ENCODE assay signal across 1 cellular context in the genomic region with DNA sequence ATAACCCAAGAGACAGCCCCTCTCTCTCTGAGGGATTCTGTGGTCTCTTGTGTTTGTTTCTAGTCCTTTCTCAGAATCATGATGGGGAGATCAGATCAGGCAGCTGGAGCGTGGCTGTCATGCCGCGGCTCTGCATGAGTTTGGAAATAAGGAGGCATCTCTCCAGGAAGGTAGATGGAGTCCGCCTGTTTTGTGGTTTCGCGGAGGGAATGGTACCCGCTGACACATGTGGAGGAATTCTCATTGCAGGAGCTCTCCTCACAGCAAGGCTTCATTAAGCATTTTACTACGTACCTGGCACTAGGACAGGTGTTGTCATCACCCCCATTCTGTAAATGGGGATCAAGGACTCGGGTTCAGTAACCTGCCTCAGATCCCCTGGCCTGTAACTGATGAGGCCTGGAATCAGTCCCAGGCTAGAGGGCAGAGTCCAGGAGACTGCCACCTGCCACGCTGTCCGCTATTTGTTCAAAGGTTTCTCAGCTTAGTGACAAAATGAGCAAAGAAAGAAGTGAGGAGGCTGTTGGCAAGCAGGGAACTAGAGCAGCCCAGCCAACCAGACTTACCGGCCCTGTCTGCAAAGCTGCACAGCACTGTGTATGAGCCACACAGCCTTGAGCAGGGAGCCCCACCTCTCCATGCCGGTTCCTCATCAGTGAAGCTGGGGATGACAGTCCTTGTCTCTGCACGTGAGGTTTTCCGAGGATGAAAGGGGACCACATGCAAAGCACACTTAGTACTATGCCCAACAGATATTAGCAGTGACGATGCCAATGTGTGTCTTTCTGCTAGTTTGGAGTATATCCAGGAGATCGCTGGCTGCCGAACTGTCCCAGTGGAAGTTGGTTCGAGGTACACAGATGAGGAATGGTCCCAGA.
TF ChIP-seq lines count a peak whose summit lies in the region.

No MANE protein-coding gene starts in this region.

TF ChIP-seq in HepG2, 621 proteins besides CTCF, POLR2A, EP300 and RAD21 (continues in another document):
- peak; percentile 41; the same call in 1 of the 2 replicates for TF ChIP-seq KAT8 (CRISPR knock-in tag; IDR thresholded peaks at IDR 0.05)
- TF ChIP-seq ZSCAN25 (CRISPR knock-in tag; IDR thresholded peaks at IDR 0.05) = peak; percentile 14; the same call in 1 of the 2 replicates
- TF ChIP-seq, protein P1, sequence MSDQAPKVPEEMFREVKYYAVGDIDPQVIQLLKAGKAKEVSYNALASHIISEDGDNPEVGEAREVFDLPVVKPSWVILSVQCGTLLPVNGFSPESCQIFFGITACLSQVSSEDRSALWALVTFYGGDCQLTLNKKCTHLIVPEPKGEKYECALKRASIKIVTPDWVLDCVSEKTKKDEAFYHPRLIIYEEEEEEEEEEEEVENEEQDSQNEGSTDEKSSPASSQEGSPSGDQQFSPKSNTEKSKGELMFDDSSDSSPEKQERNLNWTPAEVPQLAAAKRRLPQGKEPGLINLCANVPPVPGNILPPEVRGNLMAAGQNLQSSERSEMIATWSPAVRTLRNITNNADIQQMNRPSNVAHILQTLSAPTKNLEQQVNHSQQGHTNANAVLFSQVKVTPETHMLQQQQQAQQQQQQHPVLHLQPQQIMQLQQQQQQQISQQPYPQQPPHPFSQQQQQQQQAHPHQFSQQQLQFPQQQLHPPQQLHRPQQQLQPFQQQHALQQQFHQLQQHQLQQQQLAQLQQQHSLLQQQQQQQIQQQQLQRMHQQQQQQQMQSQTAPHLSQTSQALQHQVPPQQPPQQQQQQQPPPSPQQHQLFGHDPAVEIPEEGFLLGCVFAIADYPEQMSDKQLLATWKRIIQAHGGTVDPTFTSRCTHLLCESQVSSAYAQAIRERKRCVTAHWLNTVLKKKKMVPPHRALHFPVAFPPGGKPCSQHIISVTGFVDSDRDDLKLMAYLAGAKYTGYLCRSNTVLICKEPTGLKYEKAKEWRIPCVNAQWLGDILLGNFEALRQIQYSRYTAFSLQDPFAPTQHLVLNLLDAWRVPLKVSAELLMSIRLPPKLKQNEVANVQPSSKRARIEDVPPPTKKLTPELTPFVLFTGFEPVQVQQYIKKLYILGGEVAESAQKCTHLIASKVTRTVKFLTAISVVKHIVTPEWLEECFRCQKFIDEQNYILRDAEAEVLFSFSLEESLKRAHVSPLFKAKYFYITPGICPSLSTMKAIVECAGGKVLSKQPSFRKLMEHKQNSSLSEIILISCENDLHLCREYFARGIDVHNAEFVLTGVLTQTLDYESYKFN (CRISPR knock-in tag; conservative IDR thresholded peaks at IDR 0.05) = peak; percentile 86
- TF ChIP-seq, protein P2, sequence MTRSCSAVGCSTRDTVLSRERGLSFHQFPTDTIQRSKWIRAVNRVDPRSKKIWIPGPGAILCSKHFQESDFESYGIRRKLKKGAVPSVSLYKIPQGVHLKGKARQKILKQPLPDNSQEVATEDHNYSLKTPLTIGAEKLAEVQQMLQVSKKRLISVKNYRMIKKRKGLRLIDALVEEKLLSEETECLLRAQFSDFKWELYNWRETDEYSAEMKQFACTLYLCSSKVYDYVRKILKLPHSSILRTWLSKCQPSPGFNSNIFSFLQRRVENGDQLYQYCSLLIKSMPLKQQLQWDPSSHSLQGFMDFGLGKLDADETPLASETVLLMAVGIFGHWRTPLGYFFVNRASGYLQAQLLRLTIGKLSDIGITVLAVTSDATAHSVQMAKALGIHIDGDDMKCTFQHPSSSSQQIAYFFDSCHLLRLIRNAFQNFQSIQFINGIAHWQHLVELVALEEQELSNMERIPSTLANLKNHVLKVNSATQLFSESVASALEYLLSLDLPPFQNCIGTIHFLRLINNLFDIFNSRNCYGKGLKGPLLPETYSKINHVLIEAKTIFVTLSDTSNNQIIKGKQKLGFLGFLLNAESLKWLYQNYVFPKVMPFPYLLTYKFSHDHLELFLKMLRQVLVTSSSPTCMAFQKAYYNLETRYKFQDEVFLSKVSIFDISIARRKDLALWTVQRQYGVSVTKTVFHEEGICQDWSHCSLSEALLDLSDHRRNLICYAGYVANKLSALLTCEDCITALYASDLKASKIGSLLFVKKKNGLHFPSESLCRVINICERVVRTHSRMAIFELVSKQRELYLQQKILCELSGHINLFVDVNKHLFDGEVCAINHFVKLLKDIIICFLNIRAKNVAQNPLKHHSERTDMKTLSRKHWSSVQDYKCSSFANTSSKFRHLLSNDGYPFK (CRISPR knock-in tag; IDR thresholded peaks at IDR 0.05; ENCODE audit: borderline replicate concordance) = peak; percentile 49; the same call in 1 of the 2 replicates
- TF ChIP-seq, protein P3, sequence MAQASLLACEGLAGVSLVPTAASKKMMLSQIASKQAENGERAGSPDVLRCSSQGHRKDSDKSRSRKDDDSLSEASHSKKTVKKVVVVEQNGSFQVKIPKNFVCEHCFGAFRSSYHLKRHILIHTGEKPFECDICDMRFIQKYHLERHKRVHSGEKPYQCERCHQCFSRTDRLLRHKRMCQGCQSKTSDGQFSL (CRISPR knock-in tag; IDR thresholded peaks at IDR 0.05) = no peak
- 0 out of 2 replicates have a peak, but pooled peaks have one; percentile 53 for TF ChIP-seq DNMT1 (CRISPR knock-in tag; IDR thresholded peaks at IDR 0.05)
- no peak for TF ChIP-seq ZFP36L2 (CRISPR knock-in tag; IDR thresholded peaks at IDR 0.05)
- no peak for TF ChIP-seq PHF5A (CRISPR knock-in tag; IDR thresholded peaks at IDR 0.05; ENCODE audit: low read depth, unreplicated experiment)
- TF ChIP-seq ZNF768 (CRISPR knock-in tag; IDR thresholded peaks at IDR 0.05) = peak; percentile 97
- 0 out of 2 replicates have a peak, but pooled peaks have one; percentile 35 for TF ChIP-seq DMTF1 (CRISPR knock-in tag; IDR thresholded peaks at IDR 0.05)
- no peak for TF ChIP-seq FOXJ3 (CRISPR knock-in tag; IDR thresholded peaks at IDR 0.05; ENCODE audit: borderline replicate concordance)
- TF ChIP-seq SMAD1 (CRISPR knock-in tag; IDR thresholded peaks at IDR 0.05; ENCODE audit: borderline replicate concordance, low read depth) = peak; percentile 34; the same call in 1 of the 2 replicates
- peak; percentile 38; the same call in 1 of the 2 replicates for TF ChIP-seq MLX (CRISPR knock-in tag; IDR thresholded peaks at IDR 0.05)
- TF ChIP-seq ZNF747 (CRISPR knock-in tag; IDR thresholded peaks at IDR 0.05; ENCODE audit: borderline replicate concordance) = no peak
- TF ChIP-seq ZNF678 (CRISPR knock-in tag; IDR thresholded peaks at IDR 0.05) = 0 out of 2 replicates have a peak, but pooled peaks have one; percentile 38
- TF ChIP-seq MTERF4 (CRISPR knock-in tag; IDR thresholded peaks at IDR 0.05) = no peak
- TF ChIP-seq PATZ1 (CRISPR knock-in tag; IDR thresholded peaks at IDR 0.05) = peak; percentile 43; the same call in 1 of the 2 replicates
- TF ChIP-seq E2F1 (CRISPR knock-in tag; IDR thresholded peaks at IDR 0.05) = no peak
- peak; percentile 24; the same call in 1 of the 2 replicates for TF ChIP-seq HDAC2 (CRISPR knock-in tag; IDR thresholded peaks at IDR 0.05)
- TF ChIP-seq TEAD3 (CRISPR knock-in tag; optimal IDR thresholded peaks at IDR 0.05; ENCODE audit: borderline replicate concordance) = peak; percentile 32
- TF ChIP-seq NCOA2 (CRISPR knock-in tag; IDR thresholded peaks at IDR 0.05) = peak; percentile 45; the same call in 1 of the 2 replicates
- peak; percentile 67 for TF ChIP-seq ZFP91 (CRISPR knock-in tag; IDR thresholded peaks at IDR 0.05; ENCODE audit: borderline replicate concordance)
- no peak for TF ChIP-seq CBX1 (IDR thresholded peaks at IDR 0.05; ENCODE audit: low read depth)
- peak; percentile 32; the same call in 1 of the 2 replicates for TF ChIP-seq ZNF121 (CRISPR knock-in tag; IDR thresholded peaks at IDR 0.05)
- TF ChIP-seq ARID4A (CRISPR knock-in tag; IDR thresholded peaks at IDR 0.05; ENCODE audit: borderline replicate concordance) = peak; percentile 41; the same call in 1 of the 2 replicates
- TF ChIP-seq ZNF883 (CRISPR knock-in tag; IDR thresholded peaks at IDR 0.05; ENCODE audit: not compliant biosample characterization) = peak; percentile 76
- TF ChIP-seq BHLHE40 (IDR thresholded peaks at IDR 0.05; ENCODE audit: low read length) = peak; percentile 60
- peak; percentile 15; the same call in 1 of the 2 replicates for TF ChIP-seq JUND (CRISPR knock-in tag; IDR thresholded peaks at IDR 0.05)
